Comparison of ENCODE assay signal across 1 cellular context in the genomic region with DNA sequence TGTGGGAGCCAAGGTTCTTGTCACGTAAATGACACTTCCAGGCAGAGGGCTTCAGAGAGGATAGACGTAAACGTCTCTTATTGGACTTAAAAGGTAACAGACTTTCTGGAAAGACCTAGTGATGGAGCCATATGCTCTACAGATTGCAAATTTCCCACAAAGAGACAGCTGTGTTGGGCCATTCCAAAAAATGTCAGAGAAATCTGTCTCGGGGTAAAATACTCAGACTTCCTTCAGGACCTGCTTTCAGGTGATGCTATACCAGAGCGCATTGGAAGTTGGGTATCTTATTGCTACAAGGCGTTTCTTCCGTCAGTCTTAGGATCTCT.
TF ChIP-seq lines count a peak whose summit lies in the region.

No MANE protein-coding gene starts in this region.

TF ChIP-seq in SK-N-SH treated with all-trans-retinoic acid at 6 μM for 48 hours, 23 proteins besides CTCF, POLR2A, EP300 and RAD21 (continued from another document):
- TF ChIP-seq CSRNP3 (CRISPR knock-in tag; IDR thresholded peaks at IDR 0.05) (no peak), TOX (CRISPR knock-in tag; IDR thresholded peaks at IDR 0.05; ENCODE audit: borderline replicate concordance) (no peak), ESRRG (CRISPR knock-in tag; IDR thresholded peaks at IDR 0.05) (no peak), PPARA (CRISPR knock-in tag; IDR thresholded peaks at IDR 0.05; ENCODE audit: borderline replicate concordance) (no peak), ARNTL (CRISPR knock-in tag; IDR thresholded peaks at IDR 0.05; ENCODE audit: borderline replicate concordance, low read depth) (no peak), OSR1 (CRISPR knock-in tag; IDR thresholded peaks at IDR 0.05) (no peak), CSDC2 (CRISPR knock-in tag; IDR thresholded peaks at IDR 0.05) (no peak), BACH2 (CRISPR knock-in tag; IDR thresholded peaks at IDR 0.05; ENCODE audit: borderline replicate concordance) (no peak), ZNF565 (CRISPR knock-in tag; conservative IDR thresholded peaks at IDR 0.05; ENCODE audit: low read depth) (no peak)
- TF ChIP-seq, protein P1, sequence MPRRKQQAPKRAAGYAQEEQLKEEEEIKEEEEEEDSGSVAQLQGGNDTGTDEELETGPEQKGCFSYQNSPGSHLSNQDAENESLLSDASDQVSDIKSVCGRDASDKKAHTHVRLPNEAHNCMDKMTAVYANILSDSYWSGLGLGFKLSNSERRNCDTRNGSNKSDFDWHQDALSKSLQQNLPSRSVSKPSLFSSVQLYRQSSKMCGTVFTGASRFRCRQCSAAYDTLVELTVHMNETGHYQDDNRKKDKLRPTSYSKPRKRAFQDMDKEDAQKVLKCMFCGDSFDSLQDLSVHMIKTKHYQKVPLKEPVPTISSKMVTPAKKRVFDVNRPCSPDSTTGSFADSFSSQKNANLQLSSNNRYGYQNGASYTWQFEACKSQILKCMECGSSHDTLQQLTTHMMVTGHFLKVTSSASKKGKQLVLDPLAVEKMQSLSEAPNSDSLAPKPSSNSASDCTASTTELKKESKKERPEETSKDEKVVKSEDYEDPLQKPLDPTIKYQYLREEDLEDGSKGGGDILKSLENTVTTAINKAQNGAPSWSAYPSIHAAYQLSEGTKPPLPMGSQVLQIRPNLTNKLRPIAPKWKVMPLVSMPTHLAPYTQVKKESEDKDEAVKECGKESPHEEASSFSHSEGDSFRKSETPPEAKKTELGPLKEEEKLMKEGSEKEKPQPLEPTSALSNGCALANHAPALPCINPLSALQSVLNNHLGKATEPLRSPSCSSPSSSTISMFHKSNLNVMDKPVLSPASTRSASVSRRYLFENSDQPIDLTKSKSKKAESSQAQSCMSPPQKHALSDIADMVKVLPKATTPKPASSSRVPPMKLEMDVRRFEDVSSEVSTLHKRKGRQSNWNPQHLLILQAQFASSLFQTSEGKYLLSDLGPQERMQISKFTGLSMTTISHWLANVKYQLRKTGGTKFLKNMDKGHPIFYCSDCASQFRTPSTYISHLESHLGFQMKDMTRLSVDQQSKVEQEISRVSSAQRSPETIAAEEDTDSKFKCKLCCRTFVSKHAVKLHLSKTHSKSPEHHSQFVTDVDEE (CRISPR knock-in tag; IDR thresholded peaks at IDR 0.05): no peak
